ENCODE assay signal across 1 cellular context in genomic region chr5:179421156-179421895, GRCh38.
TF ChIP-seq lines count a peak whose summit lies in the region.

No MANE protein-coding gene starts in this region.

TF ChIP-seq in SK-N-SH treated with all-trans-retinoic acid at 6 μM for 48 hours, 23 proteins besides CTCF, POLR2A, EP300 and RAD21 (continued from another document):
- TF ChIP-seq PATZ1 (CRISPR knock-in tag; IDR thresholded peaks at IDR 0.05; ENCODE audit: borderline replicate concordance): no peak
- TF ChIP-seq ZNF70 (CRISPR knock-in tag; IDR thresholded peaks at IDR 0.05): no peak
- no peak for TF ChIP-seq CSRNP3 (CRISPR knock-in tag; IDR thresholded peaks at IDR 0.05)
- TF ChIP-seq SNAI2 (CRISPR knock-in tag; IDR thresholded peaks at IDR 0.05): no peak
- TF ChIP-seq ZFP30 (CRISPR knock-in tag; IDR thresholded peaks at IDR 0.05): no peak
- TF ChIP-seq TCF4 (CRISPR knock-in tag; IDR thresholded peaks at IDR 0.05; ENCODE audit: borderline replicate concordance): no peak
- TF ChIP-seq RARB (CRISPR knock-in tag; IDR thresholded peaks at IDR 0.05): no peak
- TF ChIP-seq ZNF565 (CRISPR knock-in tag; conservative IDR thresholded peaks at IDR 0.05; ENCODE audit: low read depth): no peak
- no peak for TF ChIP-seq ISL1 (CRISPR knock-in tag; IDR thresholded peaks at IDR 0.05)
- no peak for TF ChIP-seq ZC3H10 (CRISPR knock-in tag; IDR thresholded peaks at IDR 0.05)
- no peak for TF ChIP-seq CREB5 (CRISPR knock-in tag; IDR thresholded peaks at IDR 0.05; ENCODE audit: low read depth)
